In genomic region chr4:169159614-169160013, GRCh38 we compare ENCODE assay signal across 17 cellular contexts.
DNase-seq lines count a peak whose midpoint lies in the region; ATAC-seq and TF ChIP-seq lines count a peak whose summit lies in the region.
"Had no signal": no experiment of that assay in that cellular context is flagged by ENCODE, and none has a peak within 500 bp of the region (broad histone marks: within the 10 kb centered on the region; RNA-seq: fewer than 3 reads in every experiment).

No MANE protein-coding gene starts in this region.

- H3K36me3 Mint-ChIP-seq in Caco-2 (ENCODE audit: insufficient read depth, unreplicated experiment): peaks cover 27% of the 10 kb centered on the region
- H3K36me3 Mint-ChIP-seq: activated CD8-positive, alpha-beta memory T cell treated with anti-CD3 and anti-CD28 coated beads, Interleukin-2, amount 10 ng/mL, durations not matched to agents 7 days and 5 days; CD8-positive, alpha-beta T cell; natural killer cell treated with Interleukin-12 subunit alpha and Interleukin-12 subunit beta and Interleukin-15 and Interleukin-18, amount 100 ng/mL, for 72 hours had no signal

- intact Hi-C loops in Caco-2 (cut with micrococcal nuclease; ENCODE audit: unreplicated experiment): no loop called here

- H3K4me1 Mint-ChIP-seq in Caco-2 (ENCODE audit: low read depth, unreplicated experiment): peaks cover 16% of the 10 kb centered on the region
- H3K4me1 Mint-ChIP-seq: activated CD8-positive, alpha-beta memory T cell treated with anti-CD3 and anti-CD28 coated beads, Interleukin-2, amount 10 ng/mL, durations not matched to agents 7 days and 5 days had no signal

- DNase-seq in ELR (ENCODE audit: low read depth) (peak; percentile 76), RWPE2 (ENCODE audit: low spot score) (no peak), epidermal melanocyte (ENCODE audit: insufficient read length, low spot score) (peak; percentile 36), osteoblast (ENCODE audit: insufficient read length, low spot score, missing footprints) (no peak), Caco-2 (no peak)
- DNase-seq in stimulated activated CD4-positive, alpha-beta T cell treated with anti-CD3 and anti-CD28 coated beads, Interleukin-1b, Interleukin-23, amount 100 ng/mL, for 48 hours: no peak
- DNase-seq: activated CD8-positive, alpha-beta memory T cell treated with anti-CD3 and anti-CD28 coated beads, Interleukin-2, amount 10 ng/mL, durations not matched to agents 7 days and 5 days; activated naive CD4-positive, alpha-beta T cell treated with anti-CD3 and anti-CD28 coated beads for 36 hours; CD8-positive, alpha-beta T cell; heart left ventricle; NCI-H1417 treated with DMSO at 0.1 percent for 48 hours had no signal

- no peaks in the 10 kb centered on the region for H3K27me3 ChIP-seq in RWPE2 (ENCODE audit: insufficient read depth, poor library complexity, severe bottlenecking)
- no peaks in the 10 kb centered on the region for H3K27me3 ChIP-seq in osteoblast (ENCODE audit: insufficient read depth, low read length)
- no peaks in the 10 kb centered on the region; the same call in 1 of the 2 replicates for H3K27me3 ChIP-seq in Caco-2 (replicated peaks; ENCODE audit: control insufficient read depth, insufficient read depth, low read length)
- H3K27me3 ChIP-seq: heart left ventricle had no signal

- H3K36me3 ChIP-seq in RWPE2 (ENCODE audit: low read depth) (peaks cover 18% of the 10 kb centered on the region; the same call in 1 of the 2 replicates), osteoblast (ENCODE audit: insufficient read depth, low read length) (peaks cover 19% of the 10 kb centered on the region), Caco-2 (ENCODE audit: control insufficient read depth, insufficient read depth, low read length) (no peaks in the 10 kb centered on the region; the same call in 1 of the 2 replicates)

- H4K20me1 ChIP-seq in osteoblast (ENCODE audit: insufficient read depth, low read length): peaks cover 4% of the 10 kb centered on the region

- peak overlapping the region; percentile 35 for H3K4me2 ChIP-seq in osteoblast (ENCODE audit: insufficient read depth, low read length)

- H2AFZ ChIP-seq in osteoblast (ENCODE audit: low read length): no peak overlapping the region

- H3K9me3 ChIP-seq in RWPE2 (ENCODE audit: severe bottlenecking) (no peaks in the 10 kb centered on the region), osteoblast (ENCODE audit: low read depth, low read length) (no peaks in the 10 kb centered on the region), Caco-2 (no peaks in the 10 kb centered on the region)
- H3K9me3 ChIP-seq: heart left ventricle had no signal

- no peak for TF ChIP-seq CTCF in RWPE2 (IDR thresholded peaks at IDR 0.05; ENCODE audit: poor library complexity, severe bottlenecking)
- no peak for TF ChIP-seq CTCF in osteoblast (IDR thresholded peaks at IDR 0.05; ENCODE audit: extremely low read depth, low read depth, low read length)
- TF ChIP-seq CTCF in Caco-2 (IDR thresholded peaks at IDR 0.05; ENCODE audit: insufficient read depth in 1 of 2, low read depth in 1 of 2, low read length in 1 of 2, severe bottlenecking in 1 of 2, unreplicated experiment in 1 of 2): no peak

- H3K79me2 ChIP-seq in osteoblast (ENCODE audit: insufficient read depth, low read length): peaks cover 96% of the 10 kb centered on the region

- no peak overlapping the region for H3K4me3 Mint-ChIP-seq in Caco-2 (ENCODE audit: unreplicated experiment)
- H3K4me3 Mint-ChIP-seq: activated CD8-positive, alpha-beta memory T cell treated with anti-CD3 and anti-CD28 coated beads, Interleukin-2, amount 10 ng/mL, durations not matched to agents 7 days and 5 days; activated naive CD4-positive, alpha-beta T cell treated with anti-CD3 and anti-CD28 coated beads for 36 hours; CD8-positive, alpha-beta T cell; natural killer cell treated with Interleukin-12 subunit alpha and Interleukin-12 subunit beta and Interleukin-15 and Interleukin-18, amount 100 ng/mL, for 72 hours had no signal

- POLR2A ChIA-PET in Caco-2 (lab: Charles Lee): no interaction called here

- ATAC-seq in RWPE2 (ENCODE audit: low read depth) (peak; percentile 88), GM21423 (IDR thresholded peaks at IDR 0.05; ENCODE audit: unreplicated experiment) (no peak), HG03108 (IDR thresholded peaks at IDR 0.05; ENCODE audit: unreplicated experiment) (no peak)
- ATAC-seq: activated CD8-positive, alpha-beta memory T cell treated with anti-CD3 and anti-CD28 coated beads, Interleukin-2, amount 10 ng/mL, durations not matched to agents 7 days and 5 days; CD8-positive, alpha-beta T cell; heart left ventricle; left lobe of liver; natural killer cell treated with Interleukin-12 subunit alpha and Interleukin-12 subunit beta and Interleukin-15 and Interleukin-18, amount 100 ng/mL, for 72 hours; sciatic nerve had no signal

- H3K4me1 ChIP-seq in RWPE2 (ENCODE audit: insufficient read depth, poor library complexity, severe bottlenecking): peaks cover 25% of the 10 kb centered on the region
- H3K4me1 ChIP-seq in osteoblast (ENCODE audit: insufficient read depth, low read length): peaks cover 81% of the 10 kb centered on the region
- H3K4me1 ChIP-seq in Caco-2: peaks cover 18% of the 10 kb centered on the region

- BruUV-seq in Caco-2 (replicated peaks; lab: Mats Ljungman, UMichigan): no TSS peak

- CTCF ChIA-PET in Caco-2 (lab: Charles Lee): no interaction called here

- H3K27ac ChIP-seq in RWPE2 (ENCODE audit: poor library complexity, severe bottlenecking) (peak overlapping the region; percentile 59), osteoblast (ENCODE audit: low read depth, low read length) (peak overlapping the region; percentile 77)
- H3K27ac ChIP-seq: coronary artery, heart left ventricle had no signal

- H3K9me3 Mint-ChIP-seq in Caco-2 (ENCODE audit: unreplicated experiment): no peaks in the 10 kb centered on the region
- H3K9me3 Mint-ChIP-seq: activated naive CD4-positive, alpha-beta T cell treated with anti-CD3 and anti-CD28 coated beads for 36 hours; CD8-positive, alpha-beta T cell; natural killer cell treated with Interleukin-12 subunit alpha and Interleukin-12 subunit beta and Interleukin-15 and Interleukin-18, amount 100 ng/mL, for 72 hours had no signal

- H3K4me3 ChIP-seq in RWPE2 (ENCODE audit: severe bottlenecking) (no peak overlapping the region), osteoblast (ENCODE audit: insufficient read depth, low read length) (no peak overlapping the region), Caco-2 (ENCODE audit: low read depth, low read length) (no peak overlapping the region)
- H3K4me3 ChIP-seq: coronary artery, heart left ventricle had no signal

- H3K27me3 Mint-ChIP-seq in Caco-2 (ENCODE audit: insufficient read depth, unreplicated experiment): no peaks in the 10 kb centered on the region

- no peak overlapping the region for H3K27ac Mint-ChIP-seq in Caco-2 (ENCODE audit: unreplicated experiment)
- H3K27ac Mint-ChIP-seq: activated CD8-positive, alpha-beta memory T cell treated with anti-CD3 and anti-CD28 coated beads, Interleukin-2, amount 10 ng/mL, durations not matched to agents 7 days and 5 days; activated naive CD4-positive, alpha-beta T cell treated with anti-CD3 and anti-CD28 coated beads for 36 hours; CD8-positive, alpha-beta T cell; natural killer cell treated with Interleukin-12 subunit alpha and Interleukin-12 subunit beta and Interleukin-15 and Interleukin-18, amount 100 ng/mL, for 72 hours had no signal

Comparison
In these comparisons a context has a peak if more than half of its experiments do, and no peak if none do; other contexts are left out.
1. DNase-seq: peak in ELR (single experiment) and epidermal melanocyte (single experiment); none in RWPE2 (single experiment), osteoblast (single experiment), Caco-2 (0 of 2) and stimulated activated CD4-positive, alpha-beta T cell treated with anti-CD3 and anti-CD28 coated beads, Interleukin-1b, Interleukin-23, amount 100 ng/mL, for 48 hours (single experiment).